In genomic region chr13:73933795-73934194, GRCh38 we compare ENCODE assay signal across 14 cellular contexts.
DNase-seq lines count a peak whose midpoint lies in the region; ATAC-seq lines count a peak whose summit lies in the region.
"Had no signal": no experiment of that assay in that cellular context is flagged by ENCODE, and none has a peak within 500 bp of the region (broad histone marks: within the 10 kb centered on the region; RNA-seq: fewer than 3 reads in every experiment).

No MANE protein-coding gene starts in this region.

- H3K27ac ChIP-seq in GM23248: no peak overlapping the region
- H3K27ac ChIP-seq: ascending aorta, vagina had no signal

- peak; percentile 59 for ATAC-seq in GM19328 (IDR thresholded peaks at IDR 0.05; ENCODE audit: unreplicated experiment)
- ATAC-seq in GM18519 (IDR thresholded peaks at IDR 0.05; ENCODE audit: low FRiP score, unreplicated experiment): no peak
- ATAC-seq: left ventricle myocardium superior, right cardiac atrium had no signal

- H4K20me1 ChIP-seq in GM23248 (ENCODE audit: insufficient read depth): no peaks in the 10 kb centered on the region

- DNase-seq in DMS 273 (lab: John Stamatoyannopoulos, UW; ENCODE audit: unreplicated experiment): peak; percentile 62
- peak; percentile 68 for DNase-seq in NCI-H2171 (lab: John Stamatoyannopoulos, UW)
- DNase-seq in left kidney (ENCODE audit: low read depth, low spot score): peak; percentile 25
- DNase-seq in NOMO-1 treated with DMSO at 0.1 percent for 48 hours (lab: John Stamatoyannopoulos, UW; ENCODE audit: unreplicated experiment): no peak
- no peak for DNase-seq in GM23248
- DNase-seq: left ventricle myocardium superior; OCI-M1; right cardiac atrium; stimulated activated CD4-positive, alpha-beta T cell treated with anti-CD3 and anti-CD28 coated beads, Interleukin-4, amount 100 ng/mL, for 1 hour; T-helper 1 cell had no signal

- H2AFZ ChIP-seq in GM23248: no peak overlapping the region

- H3K4me1 ChIP-seq in GM23248 (ENCODE audit: insufficient read depth): peaks cover 25% of the 10 kb centered on the region
- H3K4me1 ChIP-seq: ascending aorta, vagina had no signal

- H3K9me2 ChIP-seq in GM23248 (ENCODE audit: insufficient read depth): no peaks in the 10 kb centered on the region

- in situ Hi-C loops in GM23248 (cut with MboI): no loop called here

- no peak overlapping the region for H3K9ac ChIP-seq in GM23248

- H3K4me2 ChIP-seq in GM23248 (ENCODE audit: unreplicated experiment): no peak overlapping the region

- H3K27me3 ChIP-seq in GM23248 (replicated peaks; ENCODE audit: insufficient read depth): no peaks in the 10 kb centered on the region
- H3K27me3 ChIP-seq: ascending aorta, vagina had no signal

- H3K79me2 ChIP-seq in GM23248 (ENCODE audit: insufficient read depth): peaks cover 54% of the 10 kb centered on the region

- 0 out of 2 replicates have a peak, but pooled peaks cover 6% of the 10 kb centered on the region for H3F3A ChIP-seq in GM23248 (ENCODE audit: insufficient read depth)

- no peaks in the 10 kb centered on the region for H3K9me3 ChIP-seq in GM23248 (ENCODE audit: low read depth)
- H3K9me3 ChIP-seq: ascending aorta, vagina had no signal

- 100% methylated on average over 2 of the region's 2 CpGs for WGBS in GM23248 (ENCODE audit: low coverage in 1 of 2, low lambda C conversion rate in 2 of 2, missing lambda C conversion rate in 2 of 2), 2 experiments

- no peak overlapping the region for H3K4me3 ChIP-seq in GM23248
- H3K4me3 ChIP-seq: ascending aorta, vagina had no signal

- H3K36me3 ChIP-seq in GM23248 (ENCODE audit: low read depth): no peaks in the 10 kb centered on the region
- H3K36me3 ChIP-seq: ascending aorta, vagina had no signal

Comparison
In these comparisons a context has a peak if more than half of its experiments do, and no peak if none do; other contexts are left out.
1. DNase-seq: peak in DMS 273 (single experiment), NCI-H2171 (single experiment) and left kidney (single experiment); none in NOMO-1 treated with DMSO at 0.1 percent for 48 hours (single experiment) and GM23248 (single experiment).